In genomic region chr9:114108016-114108833, GRCh38 we compare ENCODE assay signal across 9 cellular contexts. TPM values are rescaled to one million over a fixed set of nuclear protein-coding genes. Genes with fewer than 3 reads are reported as not detected.
DNase-seq lines count a peak whose midpoint lies in the region; ATAC-seq and TF ChIP-seq lines count a peak whose summit lies in the region.
"Had no signal": no experiment of that assay in that cellular context is flagged by ENCODE, and none has a peak within 500 bp of the region (broad histone marks: within the 10 kb centered on the region; RNA-seq: fewer than 3 reads in every experiment).

No MANE protein-coding gene starts in this region.

- TF ChIP-seq POLR2A in Peyer's patch (IDR thresholded peaks at IDR 0.05) = no peak
- no peak for TF ChIP-seq POLR2A in ovary (IDR thresholded peaks at IDR 0.05)

- WGBS in ovary, 3 donors = 52 to 55% (median 53%) methylated on average over 27 to 28 of the region's 28 CpGs

- no peak overlapping the region for H3K4me3 ChIP-seq in Peyer's patch
- no peak overlapping the region for H3K4me3 ChIP-seq in ovary
- no peak overlapping the region for H3K4me3 ChIP-seq in upper lobe of right lung

- peak; percentile 99 for ATAC-seq in upper lobe of right lung

- peaks cover 6% of the 10 kb centered on the region for H3K27me3 Mint-ChIP-seq in activated naive CD4-positive, alpha-beta T cell treated with anti-CD3 and anti-CD28 coated beads for 36 hours (ENCODE audit: low read depth)
- peaks cover 3% of the 10 kb centered on the region for H3K27me3 Mint-ChIP-seq in glutamatergic neuron (ENCODE audit: unreplicated experiment)

- H3K27ac ChIP-seq in Peyer's patch = no peak overlapping the region
- H3K27ac ChIP-seq in ovary = no peak overlapping the region
- H3K27ac ChIP-seq in upper lobe of right lung = no peak overlapping the region

- no peaks in the 10 kb centered on the region for H3K9me3 ChIP-seq in Peyer's patch
- H3K9me3 ChIP-seq in ovary = no peaks in the 10 kb centered on the region
- no peaks in the 10 kb centered on the region for H3K9me3 ChIP-seq in upper lobe of right lung

- intact Hi-C loops in activated naive CD4-positive, alpha-beta T cell treated with anti-CD3 and anti-CD28 coated beads for 36 hours (cut with micrococcal nuclease) = loop anchor here (1.0 kb wide), 3 partner anchors 47 to 197 kb away; partner anchors contain the start of gene COL27A1
- intact Hi-C loops in ovary (cut with DNase I) = loop anchor here in 3 of 4 donors (1.0 to 10.0 kb wide), 5 partner anchors 44 to 183 kb away; partner anchors contain the start of gene COL27A1 (in 2 of the 3)
- intact Hi-C loops in upper lobe of right lung (cut with DNase I) = no loop called here

- no peaks in the 10 kb centered on the region for H3K9me3 Mint-ChIP-seq in activated naive CD4-positive, alpha-beta T cell treated with anti-CD3 and anti-CD28 coated beads for 36 hours
- peaks cover 2% of the 10 kb centered on the region for H3K9me3 Mint-ChIP-seq in glutamatergic neuron (ENCODE audit: unreplicated experiment)

- TF ChIP-seq CTCF in Peyer's patch (IDR thresholded peaks at IDR 0.05) (peak; percentile 19 to 95 (median 84)), glutamatergic neuron (IDR thresholded peaks at IDR 0.05; ENCODE audit: partially characterized antibody, unreplicated experiment) (peak; percentile 86), ovary (IDR thresholded peaks at IDR 0.05) (peak; percentile 43 to 62 (median 54)), upper lobe of right lung (IDR thresholded peaks at IDR 0.05) (peak; percentile 90)

- H3K36me3 Mint-ChIP-seq in activated naive CD4-positive, alpha-beta T cell treated with anti-CD3 and anti-CD28 coated beads for 36 hours (ENCODE audit: low read depth) = no peaks in the 10 kb centered on the region
- no peaks in the 10 kb centered on the region for H3K36me3 Mint-ChIP-seq in glutamatergic neuron (ENCODE audit: unreplicated experiment)
- H3K36me3 Mint-ChIP-seq: CD8-positive, alpha-beta memory T cell had no signal

- no peak overlapping the region for H3K4me3 Mint-ChIP-seq in activated naive CD4-positive, alpha-beta T cell treated with anti-CD3 and anti-CD28 coated beads for 36 hours
- no peak overlapping the region for H3K4me3 Mint-ChIP-seq in glutamatergic neuron (ENCODE audit: unreplicated experiment)
- H3K4me3 Mint-ChIP-seq: CD8-positive, alpha-beta memory T cell had no signal

- DNase-seq in NCI-H446 (lab: John Stamatoyannopoulos, UW) (peak; percentile 3 to 54), NCI-H446 treated with DMSO at 0.1 percent for 48 hours (lab: John Stamatoyannopoulos, UW) (no peak), Peyer's patch (peak; percentile 21 to 86 (median 85)), glutamatergic neuron (peak; percentile 91), ovary (peak; percentile 55 to 87 (median 73)), upper lobe of right lung (peak; percentile 90)
- DNase-seq in activated naive CD4-positive, alpha-beta T cell treated with anti-CD3 and anti-CD28 coated beads for 36 hours = peak; percentile 78

- H3K4me1 ChIP-seq in Peyer's patch = peaks cover 0 to 4% (median 0%) of the 10 kb centered on the region in 4 donors
- H3K4me1 ChIP-seq in ovary (ENCODE audit: insufficient read depth) = no peaks in the 10 kb centered on the region
- H3K4me1 ChIP-seq in upper lobe of right lung = no peaks in the 10 kb centered on the region

- TF ChIP-seq EP300 in Ishikawa (IDR thresholded peaks at IDR 0.05; ENCODE audit: borderline replicate concordance) (no peak), ovary (IDR thresholded peaks at IDR 0.05) (no peak)

- CTCF ChIA-PET in activated naive CD4-positive, alpha-beta T cell treated with anti-CD3 and anti-CD28 coated beads for 36 hours (lab: Charles Lee) = interaction anchor here (0.8 to 4.9 kb wide), 20 partner anchors 10 to 208 kb away, joined by 3 to 38 read pairs (median 5); partner anchors contain the start of genes AMBP and COL27A1

- H3K36me3 ChIP-seq in Peyer's patch (no peaks in the 10 kb centered on the region), ovary (no peaks in the 10 kb centered on the region), upper lobe of right lung (no peaks in the 10 kb centered on the region)

- no peaks in the 10 kb centered on the region for H3K4me1 Mint-ChIP-seq in activated naive CD4-positive, alpha-beta T cell treated with anti-CD3 and anti-CD28 coated beads for 36 hours (ENCODE audit: low read depth)
- H3K4me1 Mint-ChIP-seq in glutamatergic neuron (ENCODE audit: low read depth, unreplicated experiment) = peaks cover 19% of the 10 kb centered on the region
- H3K4me1 Mint-ChIP-seq: CD8-positive, alpha-beta memory T cell had no signal

- H3K27ac Mint-ChIP-seq in activated naive CD4-positive, alpha-beta T cell treated with anti-CD3 and anti-CD28 coated beads for 36 hours = no peak overlapping the region
- H3K27ac Mint-ChIP-seq in glutamatergic neuron (ENCODE audit: unreplicated experiment) = peak overlapping the region; percentile 48
- H3K27ac Mint-ChIP-seq: CD8-positive, alpha-beta memory T cell had no signal

- TF ChIP-seq RAD21 in Ishikawa (IDR thresholded peaks at IDR 0.05; ENCODE audit: low read depth) = peak; percentile 97

- H3K27me3 ChIP-seq in Peyer's patch (no peaks in the 10 kb centered on the region), ovary (no peaks in the 10 kb centered on the region), upper lobe of right lung (peaks cover under 1% of the 10 kb centered on the region)

TF ChIP-seq in Ishikawa, 13 proteins besides CTCF, POLR2A, EP300 and RAD21:
- TF ChIP-seq, protein P1, sequence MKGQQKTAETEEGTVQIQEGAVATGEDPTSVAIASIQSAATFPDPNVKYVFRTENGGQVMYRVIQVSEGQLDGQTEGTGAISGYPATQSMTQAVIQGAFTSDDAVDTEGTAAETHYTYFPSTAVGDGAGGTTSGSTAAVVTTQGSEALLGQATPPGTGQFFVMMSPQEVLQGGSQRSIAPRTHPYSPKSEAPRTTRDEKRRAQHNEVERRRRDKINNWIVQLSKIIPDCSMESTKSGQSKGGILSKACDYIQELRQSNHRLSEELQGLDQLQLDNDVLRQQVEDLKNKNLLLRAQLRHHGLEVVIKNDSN (IDR thresholded peaks at IDR 0.05) = no peak
- TF ChIP-seq REST (IDR thresholded peaks at IDR 0.05; ENCODE audit: low read depth) (no peak), CREB1 (IDR thresholded peaks at IDR 0.05; ENCODE audit: low read depth) (no peak), YY1 (IDR thresholded peaks at IDR 0.05; ENCODE audit: low read depth) (no peak), TEAD4 (IDR thresholded peaks at IDR 0.05) (no peak), ZBTB7A (IDR thresholded peaks at IDR 0.05; ENCODE audit: low read depth) (no peak), TCF12 (IDR thresholded peaks at IDR 0.05; ENCODE audit: low read depth) (no peak), TAF1 (IDR thresholded peaks at IDR 0.05; ENCODE audit: low read depth) (no peak), CEBPB (IDR thresholded peaks at IDR 0.05) (no peak), EGR1 (IDR thresholded peaks at IDR 0.05) (no peak), NFIC (IDR thresholded peaks at IDR 0.05) (no peak)
- TF ChIP-seq, protein P2, sequence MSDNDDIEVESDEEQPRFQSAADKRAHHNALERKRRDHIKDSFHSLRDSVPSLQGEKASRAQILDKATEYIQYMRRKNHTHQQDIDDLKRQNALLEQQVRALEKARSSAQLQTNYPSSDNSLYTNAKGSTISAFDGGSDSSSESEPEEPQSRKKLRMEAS (IDR thresholded peaks at IDR 0.05) = no peak

RNA-seq across cellular contexts. Expression of gene KIF12, which starts 9.1 kb away (rescaled TPM):
- total RNA-seq in Peyer's patch = 10 to 100 TPM; 23.6 to 85.3 (median 41.3) TPM
- not detected for total RNA-seq in activated naive CD4-positive, alpha-beta T cell treated with anti-CD3 and anti-CD28 coated beads for 36 hours
- 0.93 TPM for total RNA-seq in glutamatergic neuron (ENCODE audit: unreplicated experiment)
- total RNA-seq in ovary = 10 to 100 TPM in 1 of 7 donors, 1 to 10 TPM in 4, under 1 TPM in 2; 0.78 to 17.8 (median 2.0) TPM
- polyA plus RNA-seq in ovary = under 1 TPM in 1 of 2 donors, not detected in 1; 0.54 TPM
- 6.2 TPM for total RNA-seq in upper lobe of right lung
- total RNA-seq: CD8-positive, alpha-beta memory T cell had no signal
- polyA plus RNA-seq: CD8-positive, alpha-beta memory T cell had no signal

RNA-seq across cellular contexts. Expression of gene AMBP, which starts 30.1 kb away (rescaled TPM):
- total RNA-seq in Peyer's patch = 1 to 10 TPM in 1 of 4 donors, not detected in 3; 4.4 TPM
- not detected for total RNA-seq in activated naive CD4-positive, alpha-beta T cell treated with anti-CD3 and anti-CD28 coated beads for 36 hours
- 0.29 TPM for total RNA-seq in glutamatergic neuron (ENCODE audit: unreplicated experiment)
- total RNA-seq in ovary = 1 to 10 TPM in 1 of 7 donors, under 1 TPM in 4, not detected in 2; 0.30 to 3.9 (median 0.69) TPM
- under 1 TPM in 1 of 2 donors, not detected in 1; 0.15 TPM for polyA plus RNA-seq in ovary
- total RNA-seq in upper lobe of right lung = 0.67 TPM
- total RNA-seq: CD8-positive, alpha-beta memory T cell had no signal
- polyA plus RNA-seq: CD8-positive, alpha-beta memory T cell had no signal

RNA-seq across cellular contexts. Expression of gene COL27A1, which starts 47.1 kb away (rescaled TPM):
- total RNA-seq in Peyer's patch = 10 to 100 TPM in 1 of 4 donors, 1 to 10 TPM in 3; 5.8 to 23.1 (median 7.2) TPM
- 10 to 100 TPM in 1 of 2 experiments, 1 to 10 TPM in 1; 7.0 to 10.6 TPM for total RNA-seq in activated naive CD4-positive, alpha-beta T cell treated with anti-CD3 and anti-CD28 coated beads for 36 hours
- total RNA-seq in glutamatergic neuron (ENCODE audit: unreplicated experiment) = 3.9 TPM
- total RNA-seq in ovary = 10 to 100 TPM in 5 of 7 donors, 1 to 10 TPM in 2; 7.1 to 91.2 (median 19.8) TPM
- polyA plus RNA-seq in ovary = 10 to 100 TPM in 1 of 2 donors, 1 to 10 TPM in 1; 5.2 to 16.8 TPM
- total RNA-seq in upper lobe of right lung = 13.7 TPM
- polyA plus RNA-seq: CD8-positive, alpha-beta memory T cell had no signal
